In genomic region chr18:79068946-79069791, GRCh38 we compare ENCODE assay signal across 1 cellular context.
TF ChIP-seq lines count a peak whose summit lies in the region.

TSS of gene ATP9B (plus strand) at chr18:79069394. CDS start at chr18:79069411, 17 bp downstream.

TF ChIP-seq in GM12878, 131 proteins besides CTCF, POLR2A, EP300 and RAD21 (continued from another document):
- TF ChIP-seq E2F4 (IDR thresholded peaks at IDR 0.05; ENCODE audit: low read depth, low read length), result peak; percentile 55; the same call in 1 of the 2 replicates
- no peak for TF ChIP-seq MYC (IDR thresholded peaks at IDR 0.05; ENCODE audit: insufficient read depth, insufficient read length, insufficient replicate concordance, low read length, severe bottlenecking)
- TF ChIP-seq FOXM1 (IDR thresholded peaks at IDR 0.05; ENCODE audit: low read depth, low read length), result no peak; the same call in 1 of the 2 replicates
